In the genomic region with DNA sequence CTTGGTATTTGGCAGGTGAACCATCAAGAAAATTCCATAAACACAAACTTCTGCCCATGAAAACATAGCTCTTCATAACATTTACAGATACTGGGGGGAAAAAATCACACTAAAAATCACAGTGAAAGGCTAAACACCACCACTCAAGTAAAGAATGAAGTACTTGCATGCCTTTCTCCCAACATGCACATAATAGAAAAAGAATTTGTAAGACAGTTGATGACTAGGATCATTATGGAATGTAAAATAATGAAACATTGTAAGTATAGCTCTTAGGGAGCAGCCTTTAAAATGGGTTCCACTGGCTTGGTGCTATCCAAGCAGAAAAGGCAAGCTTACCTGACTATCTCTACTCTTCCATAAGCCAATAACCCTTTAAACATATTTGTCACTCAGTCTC, we compare ENCODE assay signal across 12 cellular contexts.
DNase-seq lines count a peak whose midpoint lies in the region; TF ChIP-seq lines count a peak whose summit lies in the region.
"Had no signal": no experiment of that assay in that cellular context is flagged by ENCODE, and none has a peak within 500 bp of the region (broad histone marks: within the 10 kb centered on the region; RNA-seq: fewer than 3 reads in every experiment).

No MANE protein-coding gene starts in this region.

- H3K4me1 Mint-ChIP-seq in HFFc6 (ENCODE audit: low read depth) (peaks cover 10% of the 10 kb centered on the region), MCF 10A (ENCODE audit: insufficient read depth, unreplicated experiment) (no peaks in the 10 kb centered on the region)
- H3K4me1 Mint-ChIP-seq: B cell had no signal

- H3K4me3 Mint-ChIP-seq in HFFc6 (0 out of 2 replicates have a peak overlapping the region, but pooled peaks have one; percentile 2), MCF 10A (ENCODE audit: unreplicated experiment) (no peak overlapping the region)
- H3K4me3 Mint-ChIP-seq: B cell; CD4-positive, alpha-beta T cell had no signal

- intact Hi-C loops in MCF 10A (cut with micrococcal nuclease) (no loop called here), cardiac septum (cut with DNase I) (no loop called here)

- POLR2A ChIA-PET in MCF 10A (lab: Yijun Ruan, JAX), result no interaction called here

- no peak for TF ChIP-seq CTCF in HFFc6 (IDR thresholded peaks at IDR 0.05)
- TF ChIP-seq CTCF in MCF 10A (IDR thresholded peaks at IDR 0.05; ENCODE audit: unreplicated experiment), result no peak

- H3K27me3 Mint-ChIP-seq in HFFc6 (ENCODE audit: insufficient read depth) (no peaks in the 10 kb centered on the region), MCF 10A (ENCODE audit: insufficient read depth, unreplicated experiment) (no peaks in the 10 kb centered on the region)
- H3K27me3 Mint-ChIP-seq: B cell; CD4-positive, alpha-beta T cell had no signal

- peak overlapping the region; percentile 11; the same call in 1 of the 2 replicates for H3K27ac Mint-ChIP-seq in HFFc6
- no peak overlapping the region for H3K27ac Mint-ChIP-seq in MCF 10A (ENCODE audit: low read depth, unreplicated experiment)
- H3K27ac Mint-ChIP-seq: B cell; CD4-positive, alpha-beta T cell had no signal

- BruUV-seq in MCF 10A (replicated peaks; lab: Mats Ljungman, UMichigan), result no TSS peak

- H3K9me3 Mint-ChIP-seq in HFFc6, result no peaks in the 10 kb centered on the region
- no peaks in the 10 kb centered on the region for H3K9me3 Mint-ChIP-seq in MCF 10A (ENCODE audit: unreplicated experiment)

- H3K36me3 Mint-ChIP-seq in HFFc6 (ENCODE audit: low read depth), result 0 out of 2 replicates have a peak, but pooled peaks cover 4% of the 10 kb centered on the region
- H3K36me3 Mint-ChIP-seq in MCF 10A (ENCODE audit: insufficient read depth, unreplicated experiment), result no peaks in the 10 kb centered on the region

- CTCF ChIA-PET in MCF 10A (lab: Yijun Ruan, JAX), result interaction anchor here (0.8 kb wide), 1 partner anchor 19 kb away, joined by 3 read pairs; no protein-coding TSS in a partner anchor

- DNase-seq in EH (ENCODE audit: low read depth), result peak; percentile 55
- peak; percentile 25 for DNase-seq in HFFc6
- peak; percentile 33 for DNase-seq in cerebellar cortex (ENCODE audit: low spot score)
- DNase-seq in MCF 10A (ENCODE audit: unreplicated experiment), result no peak
- DNase-seq in amniotic stem cell (lab: John Stamatoyannopoulos, UW), result no peak
- no peak for DNase-seq in cardiac septum (ENCODE audit: low spot score)
- DNase-seq in activated CD4-positive, alpha-beta T cell treated with anti-CD3 and anti-CD28 coated beads for 48 hours, result no peak
- DNase-seq: Calu3; CD4-positive, alpha-beta T cell; DMS 273 treated with DMSO at 0.1 percent for 48 hours; GDM1 had no signal

Comparison
In these comparisons a context has a peak if more than half of its experiments do, and no peak if none do; other contexts are left out.
1. DNase-seq: peak in EH (single experiment), HFFc6 (single experiment) and cerebellar cortex (single experiment); none in MCF 10A (single experiment), amniotic stem cell (single experiment), cardiac septum (single experiment) and activated CD4-positive, alpha-beta T cell treated with anti-CD3 and anti-CD28 coated beads for 48 hours (single experiment).